ENCODE assay signal across 22 cellular contexts in the genomic region with DNA sequence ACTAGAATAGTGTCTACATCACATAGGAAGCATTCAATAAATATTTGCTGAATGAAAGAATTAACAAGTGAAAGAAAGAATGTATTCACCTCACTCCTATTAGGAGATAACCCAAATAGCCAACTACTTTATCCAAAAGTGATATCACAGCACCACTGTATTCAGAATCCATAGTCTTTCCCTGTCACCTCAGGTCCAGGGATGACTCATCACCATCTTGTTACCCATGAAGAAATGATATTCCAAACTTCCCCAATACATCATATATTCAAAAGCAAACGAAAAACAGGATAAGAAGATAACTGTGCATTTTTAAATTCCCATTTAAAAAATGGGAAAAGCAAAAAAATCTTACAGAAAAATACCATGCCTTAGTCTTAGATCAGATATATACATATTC. TPM values are rescaled to one million over a fixed set of nuclear protein-coding genes. Genes with fewer than 3 reads are reported as not detected.
"Had no signal": no experiment of that assay in that cellular context is flagged by ENCODE, and none has a peak within 500 bp of the region (broad histone marks: within the 10 kb centered on the region; RNA-seq: fewer than 3 reads in every experiment).

No MANE protein-coding gene starts in this region.

- H3K4me3 ChIP-seq: colonic mucosa, esophagus muscularis mucosa, gastroesophageal sphincter, heart left ventricle, left lung, lower lobe of right lung had no signal

- FAIRE-seq: endometrium, frontal cortex, islet of Langerhans, keratinocyte had no signal

- H3K27ac ChIP-seq: colonic mucosa, esophagus muscularis mucosa, foreskin keratinocyte, gastroesophageal sphincter, heart left ventricle, left lung, lower lobe of right lung had no signal

- H3K9me3 ChIP-seq: colonic mucosa, esophagus muscularis mucosa, gastroesophageal sphincter, heart left ventricle, left lung, lower lobe of right lung had no signal

- DNase-seq: colonic mucosa; cortex of kidney; effector CD8-positive, alpha-beta T cell; effector memory CD8-positive, alpha-beta T cell; endodermal cell; foreskin keratinocyte; heart left ventricle; hippocampal formation; left cardiac atrium; left lung; left ventricle myocardium superior; lower lobe of right lung; mesenchymal stem cell; midbrain; naive thymus-derived CD4-positive, alpha-beta T cell; natural killer cell had no signal

- H3K27me3 ChIP-seq: colonic mucosa, esophagus muscularis mucosa, foreskin keratinocyte, gastroesophageal sphincter, heart left ventricle, left lung had no signal

- H3K4me1 ChIP-seq: colonic mucosa, esophagus muscularis mucosa, foreskin keratinocyte, gastroesophageal sphincter, heart left ventricle, left lung, lower lobe of right lung had no signal

- ATAC-seq: effector memory CD8-positive, alpha-beta T cell; foreskin keratinocyte; gastroesophageal sphincter; heart left ventricle; left cardiac atrium; left lung; left ventricle myocardium superior; lower lobe of right lung; naive thymus-derived CD4-positive, alpha-beta T cell; natural killer cell had no signal

- H3K36me3 ChIP-seq: colonic mucosa, left lung, lower lobe of right lung had no signal

RNA-seq across cellular contexts. Expression of gene GPR137C, which starts 39.4 kb away (rescaled TPM):
- polyA plus RNA-seq: naive thymus-derived CD4-positive, alpha-beta T cell had no signal
